ENCODE assay signal across 12 cellular contexts in the genomic region with DNA sequence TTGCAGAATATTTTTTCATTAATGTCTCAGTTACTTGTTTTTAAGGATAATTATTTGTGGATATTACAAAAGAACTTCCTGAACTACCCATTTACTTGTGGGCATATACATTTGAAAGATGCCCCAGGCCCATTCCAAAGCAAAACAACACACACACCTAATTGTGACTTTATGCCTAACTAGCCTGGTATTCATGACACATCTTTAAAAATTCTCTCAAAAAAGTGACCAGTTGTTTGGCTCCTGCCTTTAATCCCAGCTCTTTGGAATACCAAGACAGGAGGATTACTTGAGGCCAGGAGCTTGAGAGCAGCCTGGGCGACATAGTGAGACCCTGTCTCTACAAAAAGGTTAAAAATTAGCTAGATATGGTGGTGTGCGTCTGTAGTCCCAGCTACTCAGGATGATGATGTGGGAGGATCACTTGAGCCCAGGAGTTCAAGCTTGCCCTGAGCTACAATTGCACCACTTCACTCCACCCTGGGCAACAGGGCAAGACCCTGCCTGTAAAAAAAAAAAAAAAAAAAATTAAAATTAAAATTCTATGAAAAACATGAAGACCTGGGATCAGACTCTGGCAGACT. TPM values are rescaled to one million over a fixed set of nuclear protein-coding genes. Genes with fewer than 3 reads are reported as not detected.
DNase-seq lines count a peak whose midpoint lies in the region; TF ChIP-seq lines count a peak whose summit lies in the region.
"Had no signal": no experiment of that assay in that cellular context is flagged by ENCODE, and none has a peak within 500 bp of the region (broad histone marks: within the 10 kb centered on the region; RNA-seq: fewer than 3 reads in every experiment).

No MANE protein-coding gene starts in this region.

- H3K9me3 ChIP-seq in GM23248 (ENCODE audit: low read depth) (no peaks in the 10 kb centered on the region), SJCRH30 (replicated peaks) (no peaks in the 10 kb centered on the region), esophagus squamous epithelium (no peaks in the 10 kb centered on the region), skeletal muscle satellite cell (replicated peaks; ENCODE audit: low read length) (no peaks in the 10 kb centered on the region)

- H3K79me2 ChIP-seq in GM23248 (ENCODE audit: insufficient read depth), result no peaks in the 10 kb centered on the region

- peak overlapping the region; percentile 25 for H3K4me2 ChIP-seq in GM23248 (ENCODE audit: unreplicated experiment)
- peak overlapping the region; percentile 26 for H3K4me2 ChIP-seq in skeletal muscle satellite cell (ENCODE audit: low read length)

- intact Hi-C loops in esophagus squamous epithelium (cut with DNase I), result no loop called here

- H3K36me3 ChIP-seq in GM23248 (ENCODE audit: low read depth), result no peaks in the 10 kb centered on the region
- no peaks in the 10 kb centered on the region for H3K36me3 ChIP-seq in SJCRH30
- no peaks in the 10 kb centered on the region for H3K36me3 ChIP-seq in esophagus squamous epithelium
- no peaks in the 10 kb centered on the region for H3K36me3 ChIP-seq in skeletal muscle satellite cell (ENCODE audit: insufficient read depth, low read length)

- no peaks in the 10 kb centered on the region for H3K9me2 ChIP-seq in GM23248 (ENCODE audit: insufficient read depth)

- peak overlapping the region; percentile 62 for H3K9ac ChIP-seq in GM23248
- H3K9ac ChIP-seq in skeletal muscle satellite cell (ENCODE audit: low read depth, low read length), result peak overlapping the region; percentile 53

- no peaks in the 10 kb centered on the region for H4K20me1 ChIP-seq in GM23248 (ENCODE audit: insufficient read depth)

- H3K27ac ChIP-seq in GM23248 (peak overlapping the region; percentile 91), SJCRH30 (peak overlapping the region; percentile 40), esophagus squamous epithelium (peak overlapping the region; percentile 54 to 83 (median 66)), caudate nucleus (ENCODE audit: low read depth, low read length) (no peak overlapping the region)
- H3K27ac ChIP-seq: VCaP had no signal

- no peaks in the 10 kb centered on the region for H3K27me3 ChIP-seq in GM23248 (replicated peaks; ENCODE audit: insufficient read depth)
- H3K27me3 ChIP-seq in SJCRH30, result no peaks in the 10 kb centered on the region
- no peaks in the 10 kb centered on the region for H3K27me3 ChIP-seq in esophagus squamous epithelium
- H3K27me3 ChIP-seq in skeletal muscle satellite cell (ENCODE audit: control insufficient read depth, insufficient read depth, low read length), result no peaks in the 10 kb centered on the region

- peaks cover 39% of the 10 kb centered on the region for H3F3A ChIP-seq in GM23248 (ENCODE audit: insufficient read depth)

- no peak for TF ChIP-seq CTCF in esophagus squamous epithelium (IDR thresholded peaks at IDR 0.05)

- WGBS in GM23248 (ENCODE audit: low coverage in 1 of 2, low lambda C conversion rate in 2 of 2, missing lambda C conversion rate in 2 of 2), 2 experiments, result 57 to 58% methylated on average over 2 of the region's 2 CpGs
- WGBS in esophagus squamous epithelium, 2 donors, result 68 to 74% methylated on average over 2 of the region's 2 CpGs

- H2AFZ ChIP-seq in GM23248, result no peak overlapping the region

- 0 out of 2 replicates have a peak overlapping the region, but pooled peaks have one; percentile 0 for H3K4me3 ChIP-seq in GM23248
- H3K4me3 ChIP-seq in SJCRH30, result no peak overlapping the region
- no peak overlapping the region for H3K4me3 ChIP-seq in esophagus squamous epithelium
- H3K4me3 ChIP-seq in skeletal muscle satellite cell (ENCODE audit: low read length), result no peak overlapping the region

- H3K4me1 ChIP-seq in GM23248 (ENCODE audit: insufficient read depth) (peaks cover 41% of the 10 kb centered on the region), SJCRH30 (peaks cover 24% of the 10 kb centered on the region), esophagus squamous epithelium (peaks cover 18 to 36% (median 36%) of the 10 kb centered on the region in 3 donors), skeletal muscle satellite cell (ENCODE audit: control insufficient read depth, insufficient read depth, low read length) (peaks cover 42% of the 10 kb centered on the region)

- TF ChIP-seq POLR2A in esophagus squamous epithelium (IDR thresholded peaks at IDR 0.05), result no peak

- DNase-seq in GM23248 (peak; percentile 75), SJCRH30 (no peak), esophagus squamous epithelium (lab: John Stamatoyannopoulos, UW) (no peak), NCI-H1930 (lab: John Stamatoyannopoulos, UW) (no peak), caudate nucleus (lab: John Stamatoyannopoulos, UW) (no peak)
- DNase-seq in stimulated activated CD4-positive, alpha-beta T cell treated with anti-CD3 and anti-CD28 coated beads, Interleukin-4, amount 100 ng/mL, for 1 hour, result no peak
- DNase-seq in activated CD8-positive, alpha-beta memory T cell treated with anti-CD3 and anti-CD28 coated beads, Interleukin-2, amount 50 U/mL, for 48 hours, result no peak
- DNase-seq: DMS 273 treated with DMSO at 0.1 percent for 48 hours; stimulated activated CD4-positive, alpha-beta T cell treated with anti-CD3 and anti-CD28 coated beads, Interleukin-12 subunit alpha, Interleukin-12 subunit beta, amount 100 ng/mL, for 4 hours; stimulated activated naive CD8-positive, alpha-beta T cell treated with anti-CD3 and anti-CD28 coated beads, Interleukin-15, Interleukin-2, amounts not matched to agents 100 U/mL and 50 U/mL, for 24 hours had no signal

- in situ Hi-C loops in GM23248 (cut with MboI), result no loop called here

RNA-seq across cellular contexts. Expression of gene SLC4A7, which starts 51.7 kb away (rescaled TPM):
- total RNA-seq in GM23248 (2014; rRNA removed; shearing (Covaris generic)), result 73.4 and 81.6 TPM in 2 replicates
- 22.9 and 25.5 TPM in 2 replicates for polyA plus RNA-seq in GM23248 (2016; fragmentation: Nextera tagmentation; extraction: Ambion mirVana)
- total RNA-seq in SJCRH30 (2014; rRNA removed; shearing (Covaris generic)), result 59.5 and 71.5 TPM in 2 replicates
- total RNA-seq in esophagus squamous epithelium, result 10 to 100 TPM; 17.2 to 50.4 (median 30.5) TPM
- total RNA-seq in skeletal muscle satellite cell (2012; rRNA removed), result 105 and 108 TPM in 2 replicates
